Comparison of ENCODE assay signal across 18 cellular contexts in genomic region chr10:16497911-16498310, GRCh38. TPM values are rescaled to one million over a fixed set of nuclear protein-coding genes. Genes with fewer than 3 reads are reported as not detected.
DNase-seq lines count a peak whose midpoint lies in the region; ATAC-seq, FAIRE-seq and TF ChIP-seq lines count a peak whose summit lies in the region.
"Had no signal": no experiment of that assay in that cellular context is flagged by ENCODE, and none has a peak within 500 bp of the region (broad histone marks: within the 10 kb centered on the region; RNA-seq: fewer than 3 reads in every experiment).

No MANE protein-coding gene starts in this region.

- DNase-seq in EL (peak; percentile 30), bronchial epithelial cell (ENCODE audit: low read depth) (peak; percentile 22), iris pigment epithelial cell (ENCODE audit: low read depth) (peak; percentile 69), RPMI8226 (no peak)
- DNase-seq in activated T-cell treated with anti-CD3 and anti-CD28 coated beads, Interleukin-2, amount 50 U/mL, for 48 hours: no peak
- DNase-seq in activated effector memory CD4-positive, alpha-beta T cell treated with anti-CD3 and anti-CD28 coated beads, Interleukin-2, amount 50 U/mL, for 16 hours: no peak
- DNase-seq: AML-193; Caco-2; CD8-positive, alpha-beta memory T cell; DMS53; H7 had no signal

- H3K4me3 ChIP-seq in bronchial epithelial cell (ENCODE audit: low read depth, low read length): no peak overlapping the region
- H3K4me3 ChIP-seq: A549, BLaER1, GM12878, GM23338 had no signal

- no peak for ATAC-seq in GM19452 (IDR thresholded peaks at IDR 0.05; ENCODE audit: unreplicated experiment)
- ATAC-seq: A549, GM12878, GM23338 had no signal

- no peaks in the 10 kb centered on the region for H3K36me3 ChIP-seq in bronchial epithelial cell (ENCODE audit: control insufficient read depth, insufficient read depth, low read length)

- H3K27me3 ChIP-seq in bronchial epithelial cell (ENCODE audit: control insufficient read depth, insufficient read depth, low read length): no peaks in the 10 kb centered on the region
- H3K27me3 ChIP-seq: BLaER1 had no signal

- FAIRE-seq in bronchial epithelial cell (lab: Jason Lieb, UNC): no peak
- FAIRE-seq: GM12878, GM18507 had no signal

- TF ChIP-seq CTCF in bronchial epithelial cell (IDR thresholded peaks at IDR 0.05; ENCODE audit: insufficient read depth, low read length, severe bottlenecking): no peak

RNA-seq across cellular contexts. Expression of gene C1QL3, which starts 23.8 kb away (rescaled TPM):
- total RNA-seq in bronchial epithelial cell: not detected in 2 replicates
- total RNA-seq: Caco-2, G401 had no signal

Comparison
In these comparisons a context has a peak if more than half of its experiments do, and no peak if none do; other contexts are left out.
1. DNase-seq: peak in EL (single experiment), bronchial epithelial cell (single experiment) and iris pigment epithelial cell (single experiment); none in RPMI8226 (single experiment), activated T-cell treated with anti-CD3 and anti-CD28 coated beads, Interleukin-2, amount 50 U/mL, for 48 hours (0 of 2) and activated effector memory CD4-positive, alpha-beta T cell treated with anti-CD3 and anti-CD28 coated beads, Interleukin-2, amount 50 U/mL, for 16 hours (single experiment).